Comparison of ENCODE assay signal across 1 cellular context in the genomic region with DNA sequence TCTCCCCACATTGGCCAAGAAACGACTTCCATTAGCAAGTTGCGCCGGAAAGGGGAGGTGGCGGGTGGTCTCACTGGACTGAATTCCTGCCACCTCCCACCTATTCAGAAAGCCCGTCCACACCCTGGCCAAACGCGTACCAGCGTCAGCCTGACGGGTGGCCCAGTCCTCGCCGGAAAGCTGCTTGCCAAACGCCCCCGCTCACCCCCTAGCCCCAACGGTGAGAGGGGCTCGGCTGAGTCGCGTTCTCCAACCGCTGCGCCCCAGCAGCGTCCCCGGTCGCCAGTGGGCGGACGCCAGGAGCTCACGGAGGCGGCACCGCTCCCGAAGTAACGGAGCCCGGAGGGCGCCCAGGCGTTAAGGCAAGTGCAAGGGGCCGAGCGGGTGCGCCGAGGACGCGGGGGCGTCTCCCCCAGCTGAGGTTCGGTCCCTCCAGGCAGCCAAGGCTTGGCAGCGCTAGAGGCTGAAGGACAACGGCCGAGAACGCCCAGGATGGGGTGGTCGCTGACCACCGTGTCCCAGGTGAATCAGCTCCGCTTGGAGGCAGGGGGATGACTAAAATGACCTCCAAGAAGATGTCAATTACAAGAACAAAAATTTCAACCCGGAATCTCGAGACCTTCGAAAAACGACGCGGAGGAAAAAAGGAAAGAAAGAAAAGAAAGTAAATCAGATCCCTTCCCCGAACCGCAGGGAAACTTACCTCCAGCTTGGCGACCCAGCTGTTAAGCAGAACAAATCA.
TF ChIP-seq lines count a peak whose summit lies in the region.

No MANE protein-coding gene starts in this region.

TF ChIP-seq in HEK293, 187 proteins besides CTCF, POLR2A, EP300 and RAD21 (continued from another document):
- TF ChIP-seq OVOL3 (tag by site-specific recombination; IDR thresholded peaks at IDR 0.05) (no peak), ZBTB20 (tag by site-specific recombination; IDR thresholded peaks at IDR 0.05) (peak; percentile 36; the same call in 1 of the 2 replicates), ZBTB8A (tag by site-specific recombination; IDR thresholded peaks at IDR 0.05) (peak; percentile 78), MZF1 (tag by site-specific recombination; IDR thresholded peaks at IDR 0.05; ENCODE audit: borderline replicate concordance) (no peak), ZNF558 (tag by site-specific recombination; IDR thresholded peaks at IDR 0.05) (no peak), IKZF3 (tag by site-specific recombination; IDR thresholded peaks at IDR 0.05) (no peak), SCRT1 (tag by site-specific recombination; IDR thresholded peaks at IDR 0.05; ENCODE audit: borderline replicate concordance) (no peak), SCRT2 (tag by site-specific recombination; IDR thresholded peaks at IDR 0.05) (no peak), ZNF184 (tag by site-specific recombination; IDR thresholded peaks at IDR 0.05) (no peak), ZNF629 (tag by site-specific recombination; IDR thresholded peaks at IDR 0.05) (no peak), GLI4 (tag by site-specific recombination; IDR thresholded peaks at IDR 0.05) (no peak), BCL11A (tag by site-specific recombination; IDR thresholded peaks at IDR 0.05; ENCODE audit: low read depth) (no peak), SETDB1 (IDR thresholded peaks at IDR 0.05; ENCODE audit: insufficient read length, low read length) (no peak), MEIS1 (CRISPR knock-in tag; IDR thresholded peaks at IDR 0.05; ENCODE audit: borderline replicate concordance) (peak; percentile 49; the same call in 1 of the 2 replicates), KLF1 (tag by site-specific recombination; IDR thresholded peaks at IDR 0.05) (peak; percentile 26; the same call in 1 of the 2 replicates), ZNF701 (tag by site-specific recombination; IDR thresholded peaks at IDR 0.05) (no peak), ZNF660 (tag by site-specific recombination; IDR thresholded peaks at IDR 0.05) (no peak), GLI2 (tag by site-specific recombination; IDR thresholded peaks at IDR 0.05; ENCODE audit: borderline replicate concordance, low read depth) (no peak), ZNF391 (tag by site-specific recombination; IDR thresholded peaks at IDR 0.05; ENCODE audit: borderline replicate concordance, low read depth) (no peak)
- TF ChIP-seq, protein P1, sequence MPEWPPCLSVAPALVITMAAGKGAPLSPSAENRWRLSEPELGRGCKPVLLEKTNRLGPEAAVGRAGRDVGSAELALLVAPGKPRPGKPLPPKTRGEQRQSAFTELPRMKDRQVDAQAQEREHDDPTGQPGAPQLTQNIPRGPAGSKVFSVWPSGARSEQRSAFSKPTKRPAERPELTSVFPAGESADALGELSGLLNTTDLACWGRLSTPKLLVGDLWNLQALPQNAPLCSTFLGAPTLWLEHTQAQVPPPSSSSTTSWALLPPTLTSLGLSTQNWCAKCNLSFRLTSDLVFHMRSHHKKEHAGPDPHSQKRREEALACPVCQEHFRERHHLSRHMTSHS (tag by site-specific recombination; IDR thresholded peaks at IDR 0.05): no peak
- TF ChIP-seq, protein P2, sequence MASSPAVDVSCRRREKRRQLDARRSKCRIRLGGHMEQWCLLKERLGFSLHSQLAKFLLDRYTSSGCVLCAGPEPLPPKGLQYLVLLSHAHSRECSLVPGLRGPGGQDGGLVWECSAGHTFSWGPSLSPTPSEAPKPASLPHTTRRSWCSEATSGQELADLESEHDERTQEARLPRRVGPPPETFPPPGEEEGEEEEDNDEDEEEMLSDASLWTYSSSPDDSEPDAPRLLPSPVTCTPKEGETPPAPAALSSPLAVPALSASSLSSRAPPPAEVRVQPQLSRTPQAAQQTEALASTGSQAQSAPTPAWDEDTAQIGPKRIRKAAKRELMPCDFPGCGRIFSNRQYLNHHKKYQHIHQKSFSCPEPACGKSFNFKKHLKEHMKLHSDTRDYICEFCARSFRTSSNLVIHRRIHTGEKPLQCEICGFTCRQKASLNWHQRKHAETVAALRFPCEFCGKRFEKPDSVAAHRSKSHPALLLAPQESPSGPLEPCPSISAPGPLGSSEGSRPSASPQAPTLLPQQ (tag by site-specific recombination; IDR thresholded peaks at IDR 0.05): no peak
- TF ChIP-seq, protein P3, sequence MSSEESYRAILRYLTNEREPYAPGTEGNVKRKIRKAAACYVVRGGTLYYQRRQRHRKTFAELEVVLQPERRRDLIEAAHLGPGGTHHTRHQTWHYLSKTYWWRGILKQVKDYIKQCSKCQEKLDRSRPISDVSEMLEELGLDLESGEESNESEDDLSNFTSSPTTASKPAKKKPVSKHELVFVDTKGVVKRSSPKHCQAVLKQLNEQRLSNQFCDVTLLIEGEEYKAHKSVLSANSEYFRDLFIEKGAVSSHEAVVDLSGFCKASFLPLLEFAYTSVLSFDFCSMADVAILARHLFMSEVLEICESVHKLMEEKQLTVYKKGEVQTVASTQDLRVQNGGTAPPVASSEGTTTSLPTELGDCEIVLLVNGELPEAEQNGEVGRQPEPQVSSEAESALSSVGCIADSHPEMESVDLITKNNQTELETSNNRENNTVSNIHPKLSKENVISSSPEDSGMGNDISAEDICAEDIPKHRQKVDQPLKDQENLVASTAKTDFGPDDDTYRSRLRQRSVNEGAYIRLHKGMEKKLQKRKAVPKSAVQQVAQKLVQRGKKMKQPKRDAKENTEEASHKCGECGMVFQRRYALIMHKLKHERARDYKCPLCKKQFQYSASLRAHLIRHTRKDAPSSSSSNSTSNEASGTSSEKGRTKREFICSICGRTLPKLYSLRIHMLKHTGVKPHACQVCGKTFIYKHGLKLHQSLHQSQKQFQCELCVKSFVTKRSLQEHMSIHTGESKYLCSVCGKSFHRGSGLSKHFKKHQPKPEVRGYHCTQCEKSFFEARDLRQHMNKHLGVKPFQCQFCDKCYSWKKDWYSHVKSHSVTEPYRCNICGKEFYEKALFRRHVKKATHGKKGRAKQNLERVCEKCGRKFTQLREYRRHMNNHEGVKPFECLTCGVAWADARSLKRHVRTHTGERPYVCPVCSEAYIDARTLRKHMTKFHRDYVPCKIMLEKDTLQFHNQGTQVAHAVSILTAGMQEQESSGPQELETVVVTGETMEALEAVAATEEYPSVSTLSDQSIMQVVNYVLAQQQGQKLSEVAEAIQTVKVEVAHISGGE (tag by site-specific recombination; conservative IDR thresholded peaks at IDR 0.05; ENCODE audit: low read depth): no peak
- TF ChIP-seq, protein P4, sequence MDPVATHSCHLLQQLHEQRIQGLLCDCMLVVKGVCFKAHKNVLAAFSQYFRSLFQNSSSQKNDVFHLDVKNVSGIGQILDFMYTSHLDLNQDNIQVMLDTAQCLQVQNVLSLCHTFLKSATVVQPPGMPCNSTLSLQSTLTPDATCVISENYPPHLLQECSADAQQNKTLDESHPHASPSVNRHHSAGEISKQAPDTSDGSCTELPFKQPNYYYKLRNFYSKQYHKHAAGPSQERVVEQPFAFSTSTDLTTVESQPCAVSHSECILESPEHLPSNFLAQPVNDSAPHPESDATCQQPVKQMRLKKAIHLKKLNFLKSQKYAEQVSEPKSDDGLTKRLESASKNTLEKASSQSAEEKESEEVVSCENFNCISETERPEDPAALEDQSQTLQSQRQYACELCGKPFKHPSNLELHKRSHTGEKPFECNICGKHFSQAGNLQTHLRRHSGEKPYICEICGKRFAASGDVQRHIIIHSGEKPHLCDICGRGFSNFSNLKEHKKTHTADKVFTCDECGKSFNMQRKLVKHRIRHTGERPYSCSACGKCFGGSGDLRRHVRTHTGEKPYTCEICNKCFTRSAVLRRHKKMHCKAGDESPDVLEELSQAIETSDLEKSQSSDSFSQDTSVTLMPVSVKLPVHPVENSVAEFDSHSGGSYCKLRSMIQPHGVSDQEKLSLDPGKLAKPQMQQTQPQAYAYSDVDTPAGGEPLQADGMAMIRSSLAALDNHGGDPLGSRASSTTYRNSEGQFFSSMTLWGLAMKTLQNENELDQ (tag by site-specific recombination; IDR thresholded peaks at IDR 0.05; ENCODE audit: low read depth): no peak
- TF ChIP-seq, protein P5, sequence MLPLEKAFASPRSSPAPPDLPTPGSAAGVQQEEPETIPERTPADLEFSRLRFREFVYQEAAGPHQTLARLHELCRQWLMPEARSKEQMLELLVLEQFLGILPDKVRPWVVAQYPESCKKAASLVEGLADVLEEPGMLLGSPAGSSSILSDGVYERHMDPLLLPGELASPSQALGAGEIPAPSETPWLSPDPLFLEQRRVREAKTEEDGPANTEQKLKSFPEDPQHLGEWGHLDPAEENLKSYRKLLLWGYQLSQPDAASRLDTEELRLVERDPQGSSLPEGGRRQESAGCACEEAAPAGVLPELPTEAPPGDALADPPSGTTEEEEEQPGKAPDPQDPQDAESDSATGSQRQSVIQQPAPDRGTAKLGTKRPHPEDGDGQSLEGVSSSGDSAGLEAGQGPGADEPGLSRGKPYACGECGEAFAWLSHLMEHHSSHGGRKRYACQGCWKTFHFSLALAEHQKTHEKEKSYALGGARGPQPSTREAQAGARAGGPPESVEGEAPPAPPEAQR (tag by site-specific recombination; IDR thresholded peaks at IDR 0.05): no peak
- TF ChIP-seq, protein P6, sequence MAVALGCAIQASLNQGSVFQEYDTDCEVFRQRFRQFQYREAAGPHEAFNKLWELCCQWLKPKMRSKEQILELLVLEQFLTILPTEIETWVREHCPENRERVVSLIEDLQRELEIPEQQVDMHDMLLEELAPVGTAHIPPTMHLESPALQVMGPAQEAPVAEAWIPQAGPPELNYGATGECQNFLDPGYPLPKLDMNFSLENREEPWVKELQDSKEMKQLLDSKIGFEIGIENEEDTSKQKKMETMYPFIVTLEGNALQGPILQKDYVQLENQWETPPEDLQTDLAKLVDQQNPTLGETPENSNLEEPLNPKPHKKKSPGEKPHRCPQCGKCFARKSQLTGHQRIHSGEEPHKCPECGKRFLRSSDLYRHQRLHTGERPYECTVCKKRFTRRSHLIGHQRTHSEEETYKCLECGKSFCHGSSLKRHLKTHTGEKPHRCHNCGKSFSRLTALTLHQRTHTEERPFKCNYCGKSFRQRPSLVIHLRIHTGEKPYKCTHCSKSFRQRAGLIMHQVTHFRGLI (tag by site-specific recombination; IDR thresholded peaks at IDR 0.05): no peak
